In the genomic region with DNA sequence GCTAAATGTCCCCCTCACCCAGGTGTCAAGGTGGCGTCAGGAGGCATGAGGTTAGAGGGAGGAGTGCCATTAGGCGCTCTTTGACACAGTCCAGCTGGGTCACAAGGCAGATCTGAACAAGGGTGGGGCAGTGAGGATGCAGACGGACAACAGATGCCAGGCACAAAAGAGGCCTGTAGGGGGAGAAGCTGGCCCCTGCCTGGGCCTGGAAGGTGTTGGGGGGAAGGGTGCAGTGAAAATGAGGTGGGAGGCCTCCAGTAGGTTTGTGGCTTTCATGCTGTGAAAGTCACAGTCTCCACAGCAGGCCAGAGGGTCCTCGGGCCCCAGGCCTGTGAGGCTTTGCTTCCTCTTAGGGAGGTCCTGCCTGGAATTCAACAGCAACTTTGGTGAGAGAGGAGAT, we compare ENCODE assay signal across 15 cellular contexts.
A peak's percentile ranks its signal among the peaks of the same experiment; 100 is the strongest.
DNase-seq lines count a peak whose midpoint lies in the region; ATAC-seq and TF ChIP-seq lines count a peak whose summit lies in the region.
"Had no signal": no experiment of that assay in that cellular context is flagged by ENCODE, and none has a peak within 500 bp of the region (broad histone marks: within the 10 kb centered on the region; RNA-seq: fewer than 3 reads in every experiment).

No MANE protein-coding gene starts in this region.

- no peaks in the 10 kb centered on the region for H3K9me2 ChIP-seq in Karpas-422 (replicated peaks; ENCODE audit: insufficient read depth, low read length)

- 73% methylated on average over 3 of the region's 4 CpGs; no CpG with 5 or more reads in 1 of the 2 donors for WGBS in gastroesophageal sphincter (ENCODE audit: low coverage in 1 of 2), 2 donors

- in situ Hi-C loops in KBM-7 (cut with MboI; ENCODE audit: low pct_unique_long_range_greater_than_20kb, low sequenced_read_pairs): no loop called here

- no peaks in the 10 kb centered on the region for H3K36me3 ChIP-seq in Karpas-422 (ENCODE audit: insufficient read depth, low read length)
- H3K36me3 ChIP-seq in gastroesophageal sphincter: no peaks in the 10 kb centered on the region

- H2AFZ ChIP-seq in Karpas-422 (ENCODE audit: low read length): no peak overlapping the region

- H3K4me1 ChIP-seq in Karpas-422 (ENCODE audit: low read length) (no peaks in the 10 kb centered on the region), gastroesophageal sphincter (peaks cover 0 to 17% (median 3%) of the 10 kb centered on the region in 3 donors)

- H3K9ac ChIP-seq in Karpas-422 (ENCODE audit: low read length): no peak overlapping the region

- no peaks in the 10 kb centered on the region for H3K79me2 ChIP-seq in Karpas-422 (ENCODE audit: low read length)

- no peaks in the 10 kb centered on the region for H3K4me1 Mint-ChIP-seq in progenitor cell of endocrine pancreas (ENCODE audit: low read depth)

- H3K9me3 ChIP-seq in Karpas-422 (ENCODE audit: low read length): no peaks in the 10 kb centered on the region
- no peaks in the 10 kb centered on the region for H3K9me3 ChIP-seq in gastroesophageal sphincter
- H3K9me3 ChIP-seq: psoas muscle had no signal

- TF ChIP-seq EP300 in gastroesophageal sphincter (IDR thresholded peaks at IDR 0.05): no peak

- H3K4me3 Mint-ChIP-seq in progenitor cell of endocrine pancreas (ENCODE audit: low read depth): no peak overlapping the region
- H3K4me3 Mint-ChIP-seq: activated CD8-positive, alpha-beta T cell treated with anti-CD3 and anti-CD28 coated beads, Interleukin-2, amount 10 ng/mL, durations not matched to agents 7 days and 5 days; mesothelial cell of epicardium had no signal

- no peaks in the 10 kb centered on the region for H3K36me3 Mint-ChIP-seq in progenitor cell of endocrine pancreas (ENCODE audit: insufficient read depth)
- H3K36me3 Mint-ChIP-seq: mesothelial cell of epicardium had no signal

- TF ChIP-seq POLR2A in gastroesophageal sphincter (IDR thresholded peaks at IDR 0.05): no peak

- ATAC-seq in gastroesophageal sphincter: no peak
- ATAC-seq: activated CD8-positive, alpha-beta T cell treated with anti-CD3 and anti-CD28 coated beads, Interleukin-2, amount 10 ng/mL, durations not matched to agents 7 days and 5 days had no signal

- H3K4me3 ChIP-seq in Karpas-422 (ENCODE audit: low read length): no peak overlapping the region
- H3K4me3 ChIP-seq in coronary artery: no peak overlapping the region
- no peak overlapping the region for H3K4me3 ChIP-seq in gastroesophageal sphincter
- H3K4me3 ChIP-seq: psoas muscle had no signal

- DNase-seq in NCI-H748 (lab: John Stamatoyannopoulos, UW; ENCODE audit: unreplicated experiment) (peak; percentile 21), NCI-H748 treated with DMSO at 0.1 percent for 48 hours (lab: John Stamatoyannopoulos, UW) (no peak), Karpas-422 (peak; percentile 46), coronary artery (ENCODE audit: low spot score) (peak; percentile 59), progenitor cell of endocrine pancreas (ENCODE audit: low spot score, unreplicated experiment) (no peak), KBM-7 (no peak), COR-L47 (lab: John Stamatoyannopoulos, UW) (no peak)
- DNase-seq: activated CD8-positive, alpha-beta T cell treated with anti-CD3 and anti-CD28 coated beads, Interleukin-2, amount 10 ng/mL, durations not matched to agents 7 days and 5 days; activated naive CD4-positive, alpha-beta T cell; erythroblast; KG1; psoas muscle; stimulated activated CD4-positive, alpha-beta T cell treated with anti-CD3 and anti-CD28 coated beads, Interleukin-1b, Interleukin-23, amount 100 ng/mL, for 48 hours had no signal

- H3K27me3 Mint-ChIP-seq in progenitor cell of endocrine pancreas: peaks cover 9% of the 10 kb centered on the region

- H4K20me1 ChIP-seq in Karpas-422 (ENCODE audit: insufficient read depth, low read depth, low read length): no peaks in the 10 kb centered on the region

- H3K4me2 ChIP-seq in Karpas-422 (ENCODE audit: low read depth, low read length, poor library complexity, severe bottlenecking): no peak overlapping the region

- H3K27ac ChIP-seq in Karpas-422 (ENCODE audit: low read length) (no peak overlapping the region), coronary artery (no peak overlapping the region), gastroesophageal sphincter (no peak overlapping the region)

- H3K27me3 ChIP-seq in Karpas-422 (ENCODE audit: low read length): no peaks in the 10 kb centered on the region
- no peaks in the 10 kb centered on the region for H3K27me3 ChIP-seq in gastroesophageal sphincter

- H3K9me3 Mint-ChIP-seq in progenitor cell of endocrine pancreas (ENCODE audit: low read depth): no peaks in the 10 kb centered on the region
- H3K9me3 Mint-ChIP-seq: mesothelial cell of epicardium had no signal

- no peak overlapping the region for H3K27ac Mint-ChIP-seq in progenitor cell of endocrine pancreas
- H3K27ac Mint-ChIP-seq: activated CD8-positive, alpha-beta T cell treated with anti-CD3 and anti-CD28 coated beads, Interleukin-2, amount 10 ng/mL, durations not matched to agents 7 days and 5 days; mesothelial cell of epicardium had no signal

- TF ChIP-seq CTCF in coronary artery (IDR thresholded peaks at IDR 0.05) (no peak), progenitor cell of endocrine pancreas (IDR thresholded peaks at IDR 0.05; ENCODE audit: unreplicated experiment) (peak; percentile 17), gastroesophageal sphincter (IDR thresholded peaks at IDR 0.05) (no peak)

Comparison
In these comparisons a context has a peak if more than half of its experiments do, and no peak if none do; other contexts are left out.
1. DNase-seq: peak in NCI-H748 (single experiment), Karpas-422 (single experiment) and coronary artery (single experiment); none in NCI-H748 treated with DMSO at 0.1 percent for 48 hours (single experiment), progenitor cell of endocrine pancreas (single experiment), KBM-7 (single experiment) and COR-L47 (single experiment).